Comparison of ENCODE assay signal across 24 cellular contexts in the genomic region with DNA sequence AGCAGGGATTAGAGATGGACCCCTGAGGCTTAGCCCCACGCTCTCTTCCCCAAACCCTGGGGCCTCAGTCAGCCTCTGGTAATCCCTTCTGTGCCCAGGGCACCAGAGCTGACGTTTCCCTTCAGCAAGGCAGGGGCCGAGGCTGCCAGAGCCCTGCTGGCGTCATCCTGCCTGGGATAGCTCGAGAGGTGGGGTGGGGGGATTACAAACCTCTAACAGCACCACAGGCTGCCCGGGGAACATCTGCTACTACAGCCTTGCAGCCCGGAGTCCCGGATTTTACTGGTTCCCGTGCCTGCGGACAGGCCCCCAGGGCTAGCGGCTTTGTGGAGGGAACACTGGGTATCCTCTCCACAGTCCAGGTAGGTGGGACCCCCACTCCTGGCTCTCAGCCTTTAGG. TPM values are rescaled to one million over a fixed set of nuclear protein-coding genes. Genes with fewer than 3 reads are reported as not detected.
DNase-seq lines count a peak whose midpoint lies in the region; ATAC-seq, FAIRE-seq and TF ChIP-seq lines count a peak whose summit lies in the region.
"Had no signal": no experiment of that assay in that cellular context is flagged by ENCODE, and none has a peak within 500 bp of the region (broad histone marks: within the 10 kb centered on the region; RNA-seq: fewer than 3 reads in every experiment).

A gene (plus strand): TSS at position 238 of the 400 bp plus-strand sequence. CDS start 1,144 bp downstream, outside the sequence.

- no peaks in the 10 kb centered on the region for H3K9me3 ChIP-seq in Loucy (ENCODE audit: insufficient read depth, low read depth, low read length)
- H3K9me3 ChIP-seq in small intestine (ENCODE audit: control insufficient read depth, low read depth) = no peaks in the 10 kb centered on the region
- H3K9me3 ChIP-seq in upper lobe of right lung = no peaks in the 10 kb centered on the region
- H3K9me3 ChIP-seq: SK-N-SH, suprapubic skin had no signal

- no peak for TF ChIP-seq CTCF in D721Med (IDR thresholded peaks at IDR 0.05; ENCODE audit: insufficient read depth, missing control alignments)
- TF ChIP-seq CTCF in Loucy (conservative IDR thresholded peaks at IDR 0.05; ENCODE audit: low read length) = no peak
- no peak for TF ChIP-seq CTCF in brain (conservative IDR thresholded peaks at IDR 0.05)
- no peak for TF ChIP-seq CTCF in upper lobe of right lung (IDR thresholded peaks at IDR 0.05)

- H3K27ac ChIP-seq in small intestine (ENCODE audit: low read depth in 1 of 2, low read length in 1 of 2) = no peak within 1 kb of the TSS
- H3K27ac ChIP-seq in upper lobe of right lung = no peak within 1 kb of the TSS
- H3K27ac ChIP-seq: cardiac muscle cell, skin epidermis, suprapubic skin had no signal

- H3K27ac Mint-ChIP-seq in brain (peak within 1 kb of the TSS in 3 of 5 experiments; percentile 36 to 87 (median 83)), naive B cell (peak within 1 kb of the TSS; percentile 30 to 96 (median 81))

- no peaks in the 10 kb centered on the region for H3K36me3 ChIP-seq in Loucy (ENCODE audit: insufficient read depth, low read length)
- peaks cover 0 to 5% of the 10 kb centered on the region in 2 donors for H3K36me3 ChIP-seq in small intestine (ENCODE audit: control insufficient read depth in 2 of 2, insufficient read depth in 2 of 2, low read length in 2 of 2)
- peaks cover 14% of the 10 kb centered on the region for H3K36me3 ChIP-seq in upper lobe of right lung
- H3K36me3 ChIP-seq: cardiac muscle cell had no signal

- no peak within 1 kb of the TSS for H2AFZ ChIP-seq in Loucy (ENCODE audit: low read length)

- H3K4me1 Mint-ChIP-seq in brain = peaks cover 20% of the 10 kb centered on the region
- H3K4me1 Mint-ChIP-seq in naive B cell = peaks cover 25 to 38% (median 36%) of the 10 kb centered on the region in 3 donors

- intact Hi-C loops in upper lobe of right lung (cut with DNase I) = loop anchor here (5.0 kb wide), 1 partner anchor 40 kb away; no protein-coding TSS in a partner anchor

- no peaks in the 10 kb centered on the region for H3K9me2 ChIP-seq in Loucy (replicated peaks; ENCODE audit: low read depth, low read length)
- H3K9me2 ChIP-seq: SK-N-SH had no signal

- H3K27me3 ChIP-seq in Loucy (ENCODE audit: insufficient read depth, low read length, poor library complexity, severe bottlenecking) (no peaks in the 10 kb centered on the region), small intestine (ENCODE audit: control insufficient read depth in 2 of 2, insufficient read depth in 2 of 2, low read length in 2 of 2) (no peaks in the 10 kb centered on the region), upper lobe of right lung (no peaks in the 10 kb centered on the region)
- H3K27me3 ChIP-seq: cardiac muscle cell, suprapubic skin had no signal

- ATAC-seq in naive B cell (ENCODE audit: low read depth in 2 of 2) = no peak
- no peak for ATAC-seq in upper lobe of right lung
- no peak for ATAC-seq in GM18867 (IDR thresholded peaks at IDR 0.05; ENCODE audit: unreplicated experiment)
- ATAC-seq: natural killer cell had no signal

- H3K9ac ChIP-seq in Loucy (ENCODE audit: low read depth, low read length, poor library complexity, severe bottlenecking) = peak within 1 kb of the TSS; percentile 26
- H3K9ac ChIP-seq: SK-N-SH had no signal

- H3K36me3 Mint-ChIP-seq in brain (no peaks in the 10 kb centered on the region), naive B cell (peaks cover 0 to 14% of the 10 kb centered on the region in 2 donors)
- H3K36me3 Mint-ChIP-seq: natural killer cell had no signal

- FAIRE-seq in D721Med (lab: Jason Lieb, UNC) (no peak), small intestine (lab: Jason Lieb, UNC) (no peak)

- H3K4me1 ChIP-seq in Loucy (ENCODE audit: insufficient read depth, low read length, poor library complexity, severe bottlenecking) = no peaks in the 10 kb centered on the region
- no peaks in the 10 kb centered on the region for H3K4me1 ChIP-seq in small intestine (ENCODE audit: control insufficient read depth in 2 of 2, insufficient read depth in 1 of 2, low read depth in 1 of 2, low read length in 1 of 2)
- H3K4me1 ChIP-seq in upper lobe of right lung = peaks cover 6% of the 10 kb centered on the region
- H3K4me1 ChIP-seq: suprapubic skin had no signal

- peaks cover 0 to 5% (median 0%) of the 10 kb centered on the region in 5 experiments for H3K9me3 Mint-ChIP-seq in brain
- no peaks in the 10 kb centered on the region for H3K9me3 Mint-ChIP-seq in naive B cell
- H3K9me3 Mint-ChIP-seq: natural killer cell had no signal

- H4K20me1 ChIP-seq in Loucy (ENCODE audit: insufficient read depth, low read length, poor library complexity, severe bottlenecking) = no peaks in the 10 kb centered on the region

- H3K27me3 Mint-ChIP-seq in brain = peaks cover 23% of the 10 kb centered on the region
- H3K27me3 Mint-ChIP-seq in naive B cell = no peaks in the 10 kb centered on the region

- H3F3A ChIP-seq in Loucy (ENCODE audit: low read depth) = no peaks in the 10 kb centered on the region

- H3K4me3 Mint-ChIP-seq in brain = no peak within 1 kb of the TSS
- H3K4me3 Mint-ChIP-seq in naive B cell = peak within 1 kb of the TSS in 2 of 8 donors; percentile 52 to 60
- H3K4me3 Mint-ChIP-seq: natural killer cell had no signal

- WGBS in small intestine, 3 donors = 77 to 83% (median 78%) methylated on average over 11 of the region's 11 CpGs

- no peaks in the 10 kb centered on the region for H3K79me2 ChIP-seq in Loucy (ENCODE audit: insufficient read depth, low read length)

- no peak within 1 kb of the TSS for H3K4me2 ChIP-seq in Loucy (ENCODE audit: low read depth, low read length, poor library complexity, severe bottlenecking)
- H3K4me2 ChIP-seq: SK-N-SH had no signal

- H3K4me3 ChIP-seq in Loucy (ENCODE audit: low read length, poor library complexity, severe bottlenecking) (no peak within 1 kb of the TSS), small intestine (ENCODE audit: low read depth in 1 of 2, low read length in 2 of 2) (no peak within 1 kb of the TSS), upper lobe of right lung (no peak within 1 kb of the TSS)
- H3K4me3 ChIP-seq: cardiac muscle cell, skin epidermis, suprapubic skin had no signal

- DNase-seq in D721Med (ENCODE audit: insufficient read length, low spot score) = peak; percentile 77
- DNase-seq in naive B cell = no peak
- no peak for DNase-seq in activated gamma-delta T cell (lab: John Stamatoyannopoulos, UW)
- DNase-seq in small intestine = no peak
- no peak for DNase-seq in upper lobe of right lung
- DNase-seq: activated CD4-positive, alpha-beta T cell treated with anti-CD3 and anti-CD28 coated beads for 48 hours; activated CD8-positive, alpha-beta memory T cell treated with anti-CD3 and anti-CD28 coated beads, Interleukin-2, amount 50 U/mL, for 48 hours; activated effector memory CD4-positive, alpha-beta T cell treated with anti-CD3 and anti-CD28 coated beads, Interleukin-2, amount 50 U/mL, for 16 hours; GDM1; natural killer cell; NCI-H1930; SK-N-SH; stimulated activated CD4-positive, alpha-beta T cell treated with anti-CD3 and anti-CD28 coated beads, Interleukin-4, amount 100 ng/mL, for 24 hours had no signal

RNA-seq across cellular contexts. Expression of the gene that starts here (rescaled TPM):
- polyA plus RNA-seq in brain (ENCODE audit: insufficient read depth, low read depth, low replicate concordance) (not detected), naive B cell (ENCODE audit: low read depth in 6 of 6) (1 to 10 TPM in 1 of 6 donors, under 1 TPM in 2, not detected in 3; 0.24 to 1.2 (median 0.43) TPM), small intestine (not detected)
- total RNA-seq in upper lobe of right lung = not detected
- total RNA-seq: dermis microvascular lymphatic vessel endothelial cell, esophagus mucosa, glomerular endothelial cell, lung microvascular endothelial cell, posterior vena cava, suprapubic skin had no signal
